ENCODE assay signal across 1 cellular context in the genomic region with DNA sequence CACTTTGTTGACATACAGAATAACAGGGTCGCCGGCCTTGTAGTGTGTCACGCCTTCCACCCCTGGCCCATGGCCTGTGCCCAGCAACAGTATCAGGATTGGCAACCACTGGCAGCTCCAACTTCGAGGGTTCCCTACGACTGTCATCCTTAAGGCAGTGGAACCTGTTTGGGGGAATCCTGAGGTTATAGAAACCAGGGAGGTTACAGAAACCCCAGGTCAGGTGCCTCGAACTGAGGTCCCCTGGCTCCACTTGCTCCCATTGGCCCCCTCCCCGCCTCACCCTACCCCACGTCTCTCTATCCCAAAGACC.
TF ChIP-seq lines count a peak whose summit lies in the region.

No MANE protein-coding gene starts in this region.

TF ChIP-seq in HCT116, 20 proteins besides CTCF, POLR2A, EP300 and RAD21 (continued from another document):
- TF ChIP-seq, protein P1, sequence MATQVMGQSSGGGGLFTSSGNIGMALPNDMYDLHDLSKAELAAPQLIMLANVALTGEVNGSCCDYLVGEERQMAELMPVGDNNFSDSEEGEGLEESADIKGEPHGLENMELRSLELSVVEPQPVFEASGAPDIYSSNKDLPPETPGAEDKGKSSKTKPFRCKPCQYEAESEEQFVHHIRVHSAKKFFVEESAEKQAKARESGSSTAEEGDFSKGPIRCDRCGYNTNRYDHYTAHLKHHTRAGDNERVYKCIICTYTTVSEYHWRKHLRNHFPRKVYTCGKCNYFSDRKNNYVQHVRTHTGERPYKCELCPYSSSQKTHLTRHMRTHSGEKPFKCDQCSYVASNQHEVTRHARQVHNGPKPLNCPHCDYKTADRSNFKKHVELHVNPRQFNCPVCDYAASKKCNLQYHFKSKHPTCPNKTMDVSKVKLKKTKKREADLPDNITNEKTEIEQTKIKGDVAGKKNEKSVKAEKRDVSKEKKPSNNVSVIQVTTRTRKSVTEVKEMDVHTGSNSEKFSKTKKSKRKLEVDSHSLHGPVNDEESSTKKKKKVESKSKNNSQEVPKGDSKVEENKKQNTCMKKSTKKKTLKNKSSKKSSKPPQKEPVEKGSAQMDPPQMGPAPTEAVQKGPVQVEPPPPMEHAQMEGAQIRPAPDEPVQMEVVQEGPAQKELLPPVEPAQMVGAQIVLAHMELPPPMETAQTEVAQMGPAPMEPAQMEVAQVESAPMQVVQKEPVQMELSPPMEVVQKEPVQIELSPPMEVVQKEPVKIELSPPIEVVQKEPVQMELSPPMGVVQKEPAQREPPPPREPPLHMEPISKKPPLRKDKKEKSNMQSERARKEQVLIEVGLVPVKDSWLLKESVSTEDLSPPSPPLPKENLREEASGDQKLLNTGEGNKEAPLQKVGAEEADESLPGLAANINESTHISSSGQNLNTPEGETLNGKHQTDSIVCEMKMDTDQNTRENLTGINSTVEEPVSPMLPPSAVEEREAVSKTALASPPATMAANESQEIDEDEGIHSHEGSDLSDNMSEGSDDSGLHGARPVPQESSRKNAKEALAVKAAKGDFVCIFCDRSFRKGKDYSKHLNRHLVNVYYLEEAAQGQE (IDR thresholded peaks at IDR 0.05; ENCODE audit: low read depth), result no peak
